Comparison of ENCODE assay signal across 1 cellular context in genomic region chr19:48872182-48872883, GRCh38.
TF ChIP-seq lines count a peak whose summit lies in the region.

TSS of gene PPP1R15A (plus strand) at chr19:48872421. CDS start at chr19:48873234, 813 bp downstream.

TF ChIP-seq in HepG2, 621 proteins besides CTCF, POLR2A, EP300 and RAD21 (continued from another document and continues in another):
- TF ChIP-seq ZNF761 (CRISPR knock-in tag; conservative IDR thresholded peaks at IDR 0.05) (no peak), ZBTB25 (CRISPR knock-in tag; IDR thresholded peaks at IDR 0.05) (peak; percentile 65; the same call in 1 of the 2 replicates), FLYWCH1 (CRISPR knock-in tag; IDR thresholded peaks at IDR 0.05) (no peak), CBX5 (CRISPR knock-in tag; IDR thresholded peaks at IDR 0.05; ENCODE audit: borderline replicate concordance) (no peak), ZNF776 (CRISPR knock-in tag; IDR thresholded peaks at IDR 0.05) (0 out of 2 replicates have a peak, but pooled peaks have one; percentile 58), ZSCAN25 (CRISPR knock-in tag; IDR thresholded peaks at IDR 0.05) (peak; percentile 82), SPEN (CRISPR knock-in tag; IDR thresholded peaks at IDR 0.05; ENCODE audit: low read depth) (peak; percentile 37; the same call in 1 of the 2 replicates), TEF (CRISPR knock-in tag; IDR thresholded peaks at IDR 0.05) (peak; percentile 83; the same call in 1 of the 2 replicates), ZNF280D (CRISPR knock-in tag; IDR thresholded peaks at IDR 0.05) (0 out of 2 replicates have a peak, but pooled peaks have one; percentile 34), SKI (IDR thresholded peaks at IDR 0.05; ENCODE audit: partially characterized antibody) (peak; percentile 20), ETV5 (CRISPR knock-in tag; IDR thresholded peaks at IDR 0.05; ENCODE audit: borderline replicate concordance) (peak; percentile 56), ZNF354B (CRISPR knock-in tag; IDR thresholded peaks at IDR 0.05) (no peak), EZH2 (conservative IDR thresholded peaks at IDR 0.05; ENCODE audit: low read depth, low read length) (no peak), ZNF670 (CRISPR knock-in tag; IDR thresholded peaks at IDR 0.05; ENCODE audit: borderline replicate concordance) (no peak), ZNF296 (CRISPR knock-in tag; conservative IDR thresholded peaks at IDR 0.05) (no peak), TOE1 (CRISPR knock-in tag; IDR thresholded peaks at IDR 0.05) (no peak), PAWR (CRISPR knock-in tag; IDR thresholded peaks at IDR 0.05; ENCODE audit: borderline replicate concordance) (no peak), ZMYM4 (CRISPR knock-in tag; IDR thresholded peaks at IDR 0.05) (peak; percentile 85), KDM4B (CRISPR knock-in tag; IDR thresholded peaks at IDR 0.05) (peak; percentile 75; the same call in 1 of the 2 replicates), NR1H2 (CRISPR knock-in tag; IDR thresholded peaks at IDR 0.05; ENCODE audit: borderline replicate concordance, low read depth) (no peak), THAP11 (CRISPR knock-in tag; IDR thresholded peaks at IDR 0.05) (peak; percentile 81), ZNF75D (CRISPR knock-in tag; IDR thresholded peaks at IDR 0.05; ENCODE audit: borderline replicate concordance) (no peak), GZF1 (CRISPR knock-in tag; IDR thresholded peaks at IDR 0.05) (no peak), ZNF44 (CRISPR knock-in tag; IDR thresholded peaks at IDR 0.05) (peak; percentile 92; the same call in 1 of the 2 replicates), LCORL (IDR thresholded peaks at IDR 0.05) (no peak), LCORL (CRISPR knock-in tag; IDR thresholded peaks at IDR 0.05) (peak; percentile 21; the same call in 1 of the 2 replicates), ZFP1 (CRISPR knock-in tag; IDR thresholded peaks at IDR 0.05) (no peak; the same call in 1 of the 2 replicates), HNRNPL (IDR thresholded peaks at IDR 0.05; ENCODE audit: low read depth, low read length) (no peak), MTA3 (CRISPR knock-in tag; IDR thresholded peaks at IDR 0.05) (no peak), MED1 (CRISPR knock-in tag; IDR thresholded peaks at IDR 0.05) (peak; percentile 64), ZNF557 (CRISPR knock-in tag; IDR thresholded peaks at IDR 0.05) (no peak), NCOR1 (IDR thresholded peaks at IDR 0.05; ENCODE audit: borderline replicate concordance, low read length) (peak; percentile 68), MED13 (CRISPR knock-in tag; IDR thresholded peaks at IDR 0.05) (no peak), SP140L (CRISPR knock-in tag; IDR thresholded peaks at IDR 0.05; ENCODE audit: borderline replicate concordance) (no peak), REL (CRISPR knock-in tag; conservative IDR thresholded peaks at IDR 0.05) (no peak), HNRNPUL1 (IDR thresholded peaks at IDR 0.05; ENCODE audit: low read depth, low read length) (no peak), ZNF362 (CRISPR knock-in tag; IDR thresholded peaks at IDR 0.05; ENCODE audit: borderline replicate concordance) (no peak), ZSCAN30 (CRISPR knock-in tag; IDR thresholded peaks at IDR 0.05) (no peak), CHCHD3 (CRISPR knock-in tag; IDR thresholded peaks at IDR 0.05) (no peak), ZFYVE20 (CRISPR knock-in tag; IDR thresholded peaks at IDR 0.05; ENCODE audit: borderline replicate concordance, low read depth) (no peak), YY1 (IDR thresholded peaks at IDR 0.05; ENCODE audit: insufficient read depth, insufficient replicate concordance, low read depth, low read length) (peak; percentile 74), ZNF17 (CRISPR knock-in tag; IDR thresholded peaks at IDR 0.05) (no peak; the same call in 1 of the 2 replicates), YEATS2 (CRISPR knock-in tag; IDR thresholded peaks at IDR 0.05; ENCODE audit: borderline replicate concordance) (peak; percentile 74; the same call in 1 of the 2 replicates), RBAK (CRISPR knock-in tag; IDR thresholded peaks at IDR 0.05) (no peak), ZNF350 (CRISPR knock-in tag; IDR thresholded peaks at IDR 0.05; ENCODE audit: borderline replicate concordance, low read depth) (peak; percentile 90), ZNF382 (CRISPR knock-in tag; IDR thresholded peaks at IDR 0.05; ENCODE audit: borderline replicate concordance) (no peak), MBNL3 (CRISPR knock-in tag; conservative IDR thresholded peaks at IDR 0.05) (no peak)
- TF ChIP-seq, protein P1, sequence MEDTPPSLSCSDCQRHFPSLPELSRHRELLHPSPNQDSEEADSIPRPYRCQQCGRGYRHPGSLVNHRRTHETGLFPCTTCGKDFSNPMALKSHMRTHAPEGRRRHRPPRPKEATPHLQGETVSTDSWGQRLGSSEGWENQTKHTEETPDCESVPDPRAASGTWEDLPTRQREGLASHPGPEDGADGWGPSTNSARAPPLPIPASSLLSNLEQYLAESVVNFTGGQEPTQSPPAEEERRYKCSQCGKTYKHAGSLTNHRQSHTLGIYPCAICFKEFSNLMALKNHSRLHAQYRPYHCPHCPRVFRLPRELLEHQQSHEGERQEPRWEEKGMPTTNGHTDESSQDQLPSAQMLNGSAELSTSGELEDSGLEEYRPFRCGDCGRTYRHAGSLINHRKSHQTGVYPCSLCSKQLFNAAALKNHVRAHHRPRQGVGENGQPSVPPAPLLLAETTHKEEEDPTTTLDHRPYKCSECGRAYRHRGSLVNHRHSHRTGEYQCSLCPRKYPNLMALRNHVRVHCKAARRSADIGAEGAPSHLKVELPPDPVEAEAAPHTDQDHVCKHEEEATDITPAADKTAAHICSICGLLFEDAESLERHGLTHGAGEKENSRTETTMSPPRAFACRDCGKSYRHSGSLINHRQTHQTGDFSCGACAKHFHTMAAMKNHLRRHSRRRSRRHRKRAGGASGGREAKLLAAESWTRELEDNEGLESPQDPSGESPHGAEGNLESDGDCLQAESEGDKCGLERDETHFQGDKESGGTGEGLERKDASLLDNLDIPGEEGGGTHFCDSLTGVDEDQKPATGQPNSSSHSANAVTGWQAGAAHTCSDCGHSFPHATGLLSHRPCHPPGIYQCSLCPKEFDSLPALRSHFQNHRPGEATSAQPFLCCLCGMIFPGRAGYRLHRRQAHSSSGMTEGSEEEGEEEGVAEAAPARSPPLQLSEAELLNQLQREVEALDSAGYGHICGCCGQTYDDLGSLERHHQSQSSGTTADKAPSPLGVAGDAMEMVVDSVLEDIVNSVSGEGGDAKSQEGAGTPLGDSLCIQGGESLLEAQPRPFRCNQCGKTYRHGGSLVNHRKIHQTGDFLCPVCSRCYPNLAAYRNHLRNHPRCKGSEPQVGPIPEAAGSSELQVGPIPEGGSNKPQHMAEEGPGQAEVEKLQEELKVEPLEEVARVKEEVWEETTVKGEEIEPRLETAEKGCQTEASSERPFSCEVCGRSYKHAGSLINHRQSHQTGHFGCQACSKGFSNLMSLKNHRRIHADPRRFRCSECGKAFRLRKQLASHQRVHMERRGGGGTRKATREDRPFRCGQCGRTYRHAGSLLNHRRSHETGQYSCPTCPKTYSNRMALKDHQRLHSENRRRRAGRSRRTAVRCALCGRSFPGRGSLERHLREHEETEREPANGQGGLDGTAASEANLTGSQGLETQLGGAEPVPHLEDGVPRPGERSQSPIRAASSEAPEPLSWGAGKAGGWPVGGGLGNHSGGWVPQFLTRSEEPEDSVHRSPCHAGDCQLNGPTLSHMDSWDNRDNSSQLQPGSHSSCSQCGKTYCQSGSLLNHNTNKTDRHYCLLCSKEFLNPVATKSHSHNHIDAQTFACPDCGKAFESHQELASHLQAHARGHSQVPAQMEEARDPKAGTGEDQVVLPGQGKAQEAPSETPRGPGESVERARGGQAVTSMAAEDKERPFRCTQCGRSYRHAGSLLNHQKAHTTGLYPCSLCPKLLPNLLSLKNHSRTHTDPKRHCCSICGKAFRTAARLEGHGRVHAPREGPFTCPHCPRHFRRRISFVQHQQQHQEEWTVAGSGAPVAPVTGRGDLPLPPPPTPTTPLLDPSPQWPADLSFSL (CRISPR knock-in tag; IDR thresholded peaks at IDR 0.05): no peak
- TF ChIP-seq, protein P2, sequence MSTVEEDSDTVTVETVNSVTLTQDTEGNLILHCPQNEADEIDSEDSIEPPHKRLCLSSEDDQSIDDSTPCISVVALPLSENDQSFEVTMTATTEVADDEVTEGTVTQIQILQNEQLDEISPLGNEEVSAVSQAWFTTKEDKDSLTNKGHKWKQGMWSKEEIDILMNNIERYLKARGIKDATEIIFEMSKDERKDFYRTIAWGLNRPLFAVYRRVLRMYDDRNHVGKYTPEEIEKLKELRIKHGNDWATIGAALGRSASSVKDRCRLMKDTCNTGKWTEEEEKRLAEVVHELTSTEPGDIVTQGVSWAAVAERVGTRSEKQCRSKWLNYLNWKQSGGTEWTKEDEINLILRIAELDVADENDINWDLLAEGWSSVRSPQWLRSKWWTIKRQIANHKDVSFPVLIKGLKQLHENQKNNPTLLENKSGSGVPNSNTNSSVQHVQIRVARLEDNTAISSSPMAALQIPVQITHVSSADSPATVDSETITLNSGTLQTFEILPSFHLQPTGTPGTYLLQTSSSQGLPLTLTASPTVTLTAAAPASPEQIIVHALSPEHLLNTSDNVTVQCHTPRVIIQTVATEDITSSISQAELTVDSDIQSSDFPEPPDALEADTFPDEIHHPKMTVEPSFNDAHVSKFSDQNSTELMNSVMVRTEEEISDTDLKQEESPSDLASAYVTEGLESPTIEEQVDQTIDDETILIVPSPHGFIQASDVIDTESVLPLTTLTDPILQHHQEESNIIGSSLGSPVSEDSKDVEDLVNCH (CRISPR knock-in tag; IDR thresholded peaks at IDR 0.05): no peak
- TF ChIP-seq, protein P3, sequence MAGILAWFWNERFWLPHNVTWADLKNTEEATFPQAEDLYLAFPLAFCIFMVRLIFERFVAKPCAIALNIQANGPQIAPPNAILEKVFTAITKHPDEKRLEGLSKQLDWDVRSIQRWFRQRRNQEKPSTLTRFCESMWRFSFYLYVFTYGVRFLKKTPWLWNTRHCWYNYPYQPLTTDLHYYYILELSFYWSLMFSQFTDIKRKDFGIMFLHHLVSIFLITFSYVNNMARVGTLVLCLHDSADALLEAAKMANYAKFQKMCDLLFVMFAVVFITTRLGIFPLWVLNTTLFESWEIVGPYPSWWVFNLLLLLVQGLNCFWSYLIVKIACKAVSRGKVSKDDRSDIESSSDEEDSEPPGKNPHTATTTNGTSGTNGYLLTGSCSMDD (CRISPR knock-in tag; IDR thresholded peaks at IDR 0.05): no peak
- TF ChIP-seq, protein P4, sequence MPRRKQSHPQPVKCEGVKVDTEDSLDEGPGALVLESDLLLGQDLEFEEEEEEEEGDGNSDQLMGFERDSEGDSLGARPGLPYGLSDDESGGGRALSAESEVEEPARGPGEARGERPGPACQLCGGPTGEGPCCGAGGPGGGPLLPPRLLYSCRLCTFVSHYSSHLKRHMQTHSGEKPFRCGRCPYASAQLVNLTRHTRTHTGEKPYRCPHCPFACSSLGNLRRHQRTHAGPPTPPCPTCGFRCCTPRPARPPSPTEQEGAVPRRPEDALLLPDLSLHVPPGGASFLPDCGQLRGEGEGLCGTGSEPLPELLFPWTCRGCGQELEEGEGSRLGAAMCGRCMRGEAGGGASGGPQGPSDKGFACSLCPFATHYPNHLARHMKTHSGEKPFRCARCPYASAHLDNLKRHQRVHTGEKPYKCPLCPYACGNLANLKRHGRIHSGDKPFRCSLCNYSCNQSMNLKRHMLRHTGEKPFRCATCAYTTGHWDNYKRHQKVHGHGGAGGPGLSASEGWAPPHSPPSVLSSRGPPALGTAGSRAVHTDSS (CRISPR knock-in tag; conservative IDR thresholded peaks at IDR 0.05): no peak
- TF ChIP-seq, protein P5, sequence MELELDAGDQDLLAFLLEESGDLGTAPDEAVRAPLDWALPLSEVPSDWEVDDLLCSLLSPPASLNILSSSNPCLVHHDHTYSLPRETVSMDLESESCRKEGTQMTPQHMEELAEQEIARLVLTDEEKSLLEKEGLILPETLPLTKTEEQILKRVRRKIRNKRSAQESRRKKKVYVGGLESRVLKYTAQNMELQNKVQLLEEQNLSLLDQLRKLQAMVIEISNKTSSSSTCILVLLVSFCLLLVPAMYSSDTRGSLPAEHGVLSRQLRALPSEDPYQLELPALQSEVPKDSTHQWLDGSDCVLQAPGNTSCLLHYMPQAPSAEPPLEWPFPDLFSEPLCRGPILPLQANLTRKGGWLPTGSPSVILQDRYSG (CRISPR knock-in tag; IDR thresholded peaks at IDR 0.05): no peak
